In the genomic region with DNA sequence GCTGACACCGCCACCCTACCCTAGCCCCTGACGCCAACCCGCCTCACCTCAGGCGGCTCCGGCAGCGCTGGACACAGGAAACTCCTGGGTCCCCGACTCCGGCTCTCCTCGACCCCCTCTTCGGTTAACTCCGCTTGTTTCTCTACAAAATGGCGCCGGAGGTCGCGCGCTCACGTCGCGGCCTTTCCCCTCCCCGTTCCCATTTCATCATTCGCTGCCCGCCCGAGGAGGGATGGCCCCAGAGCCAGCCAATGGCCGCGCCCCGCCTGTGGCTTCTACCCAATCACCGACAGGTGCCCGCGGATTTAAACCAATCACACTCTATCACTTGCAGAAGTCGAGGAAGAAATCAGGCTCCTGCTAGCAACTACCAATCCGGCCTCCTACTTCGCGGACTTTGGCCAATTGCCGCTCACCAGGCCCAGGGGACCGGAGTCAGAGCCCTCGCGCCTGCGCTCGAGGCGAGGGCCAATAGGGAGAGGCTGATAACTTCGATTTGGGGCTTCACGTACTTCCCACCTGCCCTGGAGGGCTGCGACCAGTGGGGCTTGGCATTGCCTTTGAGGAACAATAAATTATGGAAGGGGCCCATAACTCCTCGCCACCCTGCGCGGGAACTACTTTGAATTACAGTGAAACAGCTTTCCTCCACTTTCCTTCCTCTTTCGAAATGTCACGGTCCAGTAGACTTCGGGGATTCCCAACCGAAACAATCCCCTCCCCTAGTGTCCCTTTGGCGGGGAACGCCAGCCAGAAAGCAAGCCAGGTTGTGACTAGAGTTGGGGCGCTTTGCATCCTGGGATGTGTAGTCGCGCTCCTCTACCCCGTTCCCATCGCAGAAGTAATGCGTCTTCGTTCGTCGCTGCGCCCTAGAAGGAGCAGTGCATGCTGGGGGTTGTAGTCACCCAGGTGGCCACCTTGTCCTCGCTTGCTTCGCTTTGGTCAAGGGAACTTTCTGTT, we compare ENCODE assay signal across 1 cellular context.
TF ChIP-seq lines count a peak whose summit lies in the region.

A gene (minus strand): TSS at position 146 of the 960 bp plus-strand sequence. CDS start 30,489 bp downstream, outside the sequence.

TF ChIP-seq in HepG2, 621 proteins besides CTCF, POLR2A, EP300 and RAD21 (continued from another document and continues in another):
- TF ChIP-seq, protein P1, sequence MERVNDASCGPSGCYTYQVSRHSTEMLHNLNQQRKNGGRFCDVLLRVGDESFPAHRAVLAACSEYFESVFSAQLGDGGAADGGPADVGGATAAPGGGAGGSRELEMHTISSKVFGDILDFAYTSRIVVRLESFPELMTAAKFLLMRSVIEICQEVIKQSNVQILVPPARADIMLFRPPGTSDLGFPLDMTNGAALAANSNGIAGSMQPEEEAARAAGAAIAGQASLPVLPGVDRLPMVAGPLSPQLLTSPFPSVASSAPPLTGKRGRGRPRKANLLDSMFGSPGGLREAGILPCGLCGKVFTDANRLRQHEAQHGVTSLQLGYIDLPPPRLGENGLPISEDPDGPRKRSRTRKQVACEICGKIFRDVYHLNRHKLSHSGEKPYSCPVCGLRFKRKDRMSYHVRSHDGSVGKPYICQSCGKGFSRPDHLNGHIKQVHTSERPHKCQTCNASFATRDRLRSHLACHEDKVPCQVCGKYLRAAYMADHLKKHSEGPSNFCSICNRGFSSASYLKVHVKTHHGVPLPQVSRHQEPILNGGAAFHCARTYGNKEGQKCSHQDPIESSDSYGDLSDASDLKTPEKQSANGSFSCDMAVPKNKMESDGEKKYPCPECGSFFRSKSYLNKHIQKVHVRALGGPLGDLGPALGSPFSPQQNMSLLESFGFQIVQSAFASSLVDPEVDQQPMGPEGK (CRISPR knock-in tag; IDR thresholded peaks at IDR 0.05): peak; percentile 59
- TF ChIP-seq CREB1 (IDR thresholded peaks at IDR 0.05) (peak; percentile 94), CREB1 (CRISPR knock-in tag; IDR thresholded peaks at IDR 0.05) (peak; percentile 99), PHF21A (CRISPR knock-in tag; IDR thresholded peaks at IDR 0.05) (peak; percentile 95), ZSCAN12 (CRISPR knock-in tag; IDR thresholded peaks at IDR 0.05) (0 out of 2 replicates have a peak, but pooled peaks have one; percentile 16), RARA (CRISPR knock-in tag; IDR thresholded peaks at IDR 0.05) (peak; percentile 2; the same call in 1 of the 2 replicates), ZNF337 (CRISPR knock-in tag; IDR thresholded peaks at IDR 0.05; ENCODE audit: borderline replicate concordance, low read depth) (peak; percentile 69; the same call in 1 of the 2 replicates), ZNF460 (CRISPR knock-in tag; IDR thresholded peaks at IDR 0.05; ENCODE audit: borderline replicate concordance) (no peak), GPN1 (CRISPR knock-in tag; IDR thresholded peaks at IDR 0.05; ENCODE audit: borderline replicate concordance) (no peak), ZNF652 (CRISPR knock-in tag; IDR thresholded peaks at IDR 0.05; ENCODE audit: borderline replicate concordance, low read depth) (no peak), WIZ (CRISPR knock-in tag; IDR thresholded peaks at IDR 0.05) (peak; percentile 84), RAD51 (IDR thresholded peaks at IDR 0.05; ENCODE audit: borderline replicate concordance) (no peak), ZIK1 (CRISPR knock-in tag; IDR thresholded peaks at IDR 0.05; ENCODE audit: borderline replicate concordance, low read depth) (no peak; the same call in 1 of the 2 replicates), ZNF382 (CRISPR knock-in tag; IDR thresholded peaks at IDR 0.05; ENCODE audit: borderline replicate concordance) (no peak), HES4 (CRISPR knock-in tag; IDR thresholded peaks at IDR 0.05; ENCODE audit: borderline replicate concordance) (peak; percentile 72), KDM6A (CRISPR knock-in tag; IDR thresholded peaks at IDR 0.05; ENCODE audit: low read depth) (no peak), ZC3H13 (CRISPR knock-in tag; IDR thresholded peaks at IDR 0.05) (no peak; the same call in 1 of the 2 replicates), NFATC3 (CRISPR knock-in tag; IDR thresholded peaks at IDR 0.05) (0 out of 2 replicates have a peak, but pooled peaks have one; percentile 75), BORCS8-MEF2B (CRISPR knock-in tag; IDR thresholded peaks at IDR 0.05) (peak; percentile 31), YEATS4 (CRISPR knock-in tag; IDR thresholded peaks at IDR 0.05; ENCODE audit: borderline replicate concordance) (peak; percentile 95), ZNF891 (CRISPR knock-in tag; IDR thresholded peaks at IDR 0.05) (peak; percentile 61; the same call in 1 of the 2 replicates), ARNTL (CRISPR knock-in tag; IDR thresholded peaks at IDR 0.05) (peak; percentile 83), HDAC6 (IDR thresholded peaks at IDR 0.05; ENCODE audit: low read depth, low read length) (no peak), MEF2D (CRISPR knock-in tag; IDR thresholded peaks at IDR 0.05) (peak; percentile 58), ZNF180 (CRISPR knock-in tag; IDR thresholded peaks at IDR 0.05; ENCODE audit: borderline replicate concordance, low read depth) (no peak), MEIS2 (CRISPR knock-in tag; IDR thresholded peaks at IDR 0.05) (no peak; the same call in 1 of the 2 replicates), HOXA9 (CRISPR knock-in tag; IDR thresholded peaks at IDR 0.05; ENCODE audit: borderline replicate concordance) (no peak), ZNF343 (CRISPR knock-in tag; IDR thresholded peaks at IDR 0.05) (peak; percentile 89; the same call in 1 of the 2 replicates), SP5 (CRISPR knock-in tag; IDR thresholded peaks at IDR 0.05; ENCODE audit: borderline replicate concordance, low read depth) (0 out of 2 replicates have a peak, but pooled peaks have one; percentile 10), ZEB1 (IDR thresholded peaks at IDR 0.05; ENCODE audit: insufficient replicate concordance, low read depth) (peak; percentile 14), STAG1 (CRISPR knock-in tag; IDR thresholded peaks at IDR 0.05) (no peak), ZSCAN22 (CRISPR knock-in tag; IDR thresholded peaks at IDR 0.05) (peak; percentile 82; the same call in 1 of the 2 replicates), MAFK (conservative IDR thresholded peaks at IDR 0.05 in 1 of 2, IDR thresholded peaks at IDR 0.05 in 1 of 2; ENCODE audit: low read length in 2 of 2) (0 out of 4 replicates have a peak, but pooled peaks have one; percentile 8 to 12), MYC (CRISPR knock-in tag; IDR thresholded peaks at IDR 0.05; ENCODE audit: borderline replicate concordance) (peak; percentile 86), TARDBP (CRISPR knock-in tag; IDR thresholded peaks at IDR 0.05) (peak; percentile 81; the same call in 1 of the 2 replicates), TCF7L2 (IDR thresholded peaks at IDR 0.05; ENCODE audit: low read depth, low read length) (no peak), PCBP1 (IDR thresholded peaks at IDR 0.05; ENCODE audit: borderline replicate concordance, low read depth, low read length) (0 out of 2 replicates have a peak, but pooled peaks have one; percentile 82)
- TF ChIP-seq, protein P2, sequence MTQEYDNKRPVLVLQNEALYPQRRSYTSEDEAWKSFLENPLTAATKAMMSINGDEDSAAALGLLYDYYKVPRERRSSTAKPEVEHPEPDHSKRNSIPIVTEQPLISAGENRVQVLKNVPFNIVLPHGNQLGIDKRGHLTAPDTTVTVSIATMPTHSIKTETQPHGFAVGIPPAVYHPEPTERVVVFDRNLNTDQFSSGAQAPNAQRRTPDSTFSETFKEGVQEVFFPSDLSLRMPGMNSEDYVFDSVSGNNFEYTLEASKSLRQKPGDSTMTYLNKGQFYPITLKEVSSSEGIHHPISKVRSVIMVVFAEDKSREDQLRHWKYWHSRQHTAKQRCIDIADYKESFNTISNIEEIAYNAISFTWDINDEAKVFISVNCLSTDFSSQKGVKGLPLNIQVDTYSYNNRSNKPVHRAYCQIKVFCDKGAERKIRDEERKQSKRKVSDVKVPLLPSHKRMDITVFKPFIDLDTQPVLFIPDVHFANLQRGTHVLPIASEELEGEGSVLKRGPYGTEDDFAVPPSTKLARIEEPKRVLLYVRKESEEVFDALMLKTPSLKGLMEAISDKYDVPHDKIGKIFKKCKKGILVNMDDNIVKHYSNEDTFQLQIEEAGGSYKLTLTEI (CRISPR knock-in tag; conservative IDR thresholded peaks at IDR 0.05): no peak
- TF ChIP-seq, protein P3, sequence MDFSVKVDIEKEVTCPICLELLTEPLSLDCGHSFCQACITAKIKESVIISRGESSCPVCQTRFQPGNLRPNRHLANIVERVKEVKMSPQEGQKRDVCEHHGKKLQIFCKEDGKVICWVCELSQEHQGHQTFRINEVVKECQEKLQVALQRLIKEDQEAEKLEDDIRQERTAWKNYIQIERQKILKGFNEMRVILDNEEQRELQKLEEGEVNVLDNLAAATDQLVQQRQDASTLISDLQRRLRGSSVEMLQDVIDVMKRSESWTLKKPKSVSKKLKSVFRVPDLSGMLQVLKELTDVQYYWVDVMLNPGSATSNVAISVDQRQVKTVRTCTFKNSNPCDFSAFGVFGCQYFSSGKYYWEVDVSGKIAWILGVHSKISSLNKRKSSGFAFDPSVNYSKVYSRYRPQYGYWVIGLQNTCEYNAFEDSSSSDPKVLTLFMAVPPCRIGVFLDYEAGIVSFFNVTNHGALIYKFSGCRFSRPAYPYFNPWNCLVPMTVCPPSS (IDR thresholded peaks at IDR 0.05): no peak
- TF ChIP-seq, protein P4, sequence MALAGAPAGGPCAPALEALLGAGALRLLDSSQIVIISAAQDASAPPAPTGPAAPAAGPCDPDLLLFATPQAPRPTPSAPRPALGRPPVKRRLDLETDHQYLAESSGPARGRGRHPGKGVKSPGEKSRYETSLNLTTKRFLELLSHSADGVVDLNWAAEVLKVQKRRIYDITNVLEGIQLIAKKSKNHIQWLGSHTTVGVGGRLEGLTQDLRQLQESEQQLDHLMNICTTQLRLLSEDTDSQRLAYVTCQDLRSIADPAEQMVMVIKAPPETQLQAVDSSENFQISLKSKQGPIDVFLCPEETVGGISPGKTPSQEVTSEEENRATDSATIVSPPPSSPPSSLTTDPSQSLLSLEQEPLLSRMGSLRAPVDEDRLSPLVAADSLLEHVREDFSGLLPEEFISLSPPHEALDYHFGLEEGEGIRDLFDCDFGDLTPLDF (CRISPR knock-in tag; IDR thresholded peaks at IDR 0.05): peak; percentile 91; the same call in 1 of the 2 replicates
- TF ChIP-seq, protein P5, sequence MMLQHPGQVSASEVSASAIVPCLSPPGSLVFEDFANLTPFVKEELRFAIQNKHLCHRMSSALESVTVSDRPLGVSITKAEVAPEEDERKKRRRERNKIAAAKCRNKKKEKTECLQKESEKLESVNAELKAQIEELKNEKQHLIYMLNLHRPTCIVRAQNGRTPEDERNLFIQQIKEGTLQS (CRISPR knock-in tag; IDR thresholded peaks at IDR 0.05): peak; percentile 58; the same call in 1 of the 2 replicates
- TF ChIP-seq, protein P6, sequence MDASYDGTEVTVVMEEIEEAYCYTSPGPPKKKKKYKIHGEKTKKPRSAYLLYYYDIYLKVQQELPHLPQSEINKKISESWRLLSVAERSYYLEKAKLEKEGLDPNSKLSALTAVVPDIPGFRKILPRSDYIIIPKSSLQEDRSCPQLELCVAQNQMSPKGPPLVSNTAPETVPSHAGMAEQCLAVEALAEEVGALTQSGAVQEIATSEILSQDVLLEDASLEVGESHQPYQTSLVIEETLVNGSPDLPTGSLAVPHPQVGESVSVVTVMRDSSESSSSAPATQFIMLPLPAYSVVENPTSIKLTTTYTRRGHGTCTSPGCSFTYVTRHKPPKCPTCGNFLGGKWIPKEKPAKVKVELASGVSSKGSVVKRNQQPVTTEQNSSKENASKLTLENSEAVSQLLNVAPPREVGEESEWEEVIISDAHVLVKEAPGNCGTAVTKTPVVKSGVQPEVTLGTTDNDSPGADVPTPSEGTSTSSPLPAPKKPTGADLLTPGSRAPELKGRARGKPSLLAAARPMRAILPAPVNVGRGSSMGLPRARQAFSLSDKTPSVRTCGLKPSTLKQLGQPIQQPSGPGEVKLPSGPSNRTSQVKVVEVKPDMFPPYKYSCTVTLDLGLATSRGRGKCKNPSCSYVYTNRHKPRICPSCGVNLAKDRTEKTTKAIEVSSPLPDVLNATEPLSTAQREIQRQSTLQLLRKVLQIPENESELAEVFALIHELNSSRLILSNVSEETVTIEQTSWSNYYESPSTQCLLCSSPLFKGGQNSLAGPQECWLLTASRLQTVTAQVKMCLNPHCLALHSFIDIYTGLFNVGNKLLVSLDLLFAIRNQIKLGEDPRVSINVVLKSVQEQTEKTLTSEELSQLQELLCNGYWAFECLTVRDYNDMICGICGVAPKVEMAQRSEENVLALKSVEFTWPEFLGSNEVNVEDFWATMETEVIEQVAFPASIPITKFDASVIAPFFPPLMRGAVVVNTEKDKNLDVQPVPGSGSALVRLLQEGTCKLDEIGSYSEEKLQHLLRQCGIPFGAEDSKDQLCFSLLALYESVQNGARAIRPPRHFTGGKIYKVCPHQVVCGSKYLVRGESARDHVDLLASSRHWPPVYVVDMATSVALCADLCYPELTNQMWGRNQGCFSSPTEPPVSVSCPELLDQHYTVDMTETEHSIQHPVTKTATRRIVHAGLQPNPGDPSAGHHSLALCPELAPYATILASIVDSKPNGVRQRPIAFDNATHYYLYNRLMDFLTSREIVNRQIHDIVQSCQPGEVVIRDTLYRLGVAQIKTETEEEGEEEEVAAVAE (CRISPR knock-in tag; IDR thresholded peaks at IDR 0.05; ENCODE audit: borderline replicate concordance): peak; percentile 93
- TF ChIP-seq, protein P7, sequence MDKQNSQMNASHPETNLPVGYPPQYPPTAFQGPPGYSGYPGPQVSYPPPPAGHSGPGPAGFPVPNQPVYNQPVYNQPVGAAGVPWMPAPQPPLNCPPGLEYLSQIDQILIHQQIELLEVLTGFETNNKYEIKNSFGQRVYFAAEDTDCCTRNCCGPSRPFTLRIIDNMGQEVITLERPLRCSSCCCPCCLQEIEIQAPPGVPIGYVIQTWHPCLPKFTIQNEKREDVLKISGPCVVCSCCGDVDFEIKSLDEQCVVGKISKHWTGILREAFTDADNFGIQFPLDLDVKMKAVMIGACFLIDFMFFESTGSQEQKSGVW (CRISPR knock-in tag; IDR thresholded peaks at IDR 0.05; ENCODE audit: borderline replicate concordance): no peak
- TF ChIP-seq, protein P8, sequence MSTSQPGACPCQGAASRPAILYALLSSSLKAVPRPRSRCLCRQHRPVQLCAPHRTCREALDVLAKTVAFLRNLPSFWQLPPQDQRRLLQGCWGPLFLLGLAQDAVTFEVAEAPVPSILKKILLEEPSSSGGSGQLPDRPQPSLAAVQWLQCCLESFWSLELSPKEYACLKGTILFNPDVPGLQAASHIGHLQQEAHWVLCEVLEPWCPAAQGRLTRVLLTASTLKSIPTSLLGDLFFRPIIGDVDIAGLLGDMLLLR (CRISPR knock-in tag; IDR thresholded peaks at IDR 0.05): peak; percentile 81
- TF ChIP-seq, protein P9, sequence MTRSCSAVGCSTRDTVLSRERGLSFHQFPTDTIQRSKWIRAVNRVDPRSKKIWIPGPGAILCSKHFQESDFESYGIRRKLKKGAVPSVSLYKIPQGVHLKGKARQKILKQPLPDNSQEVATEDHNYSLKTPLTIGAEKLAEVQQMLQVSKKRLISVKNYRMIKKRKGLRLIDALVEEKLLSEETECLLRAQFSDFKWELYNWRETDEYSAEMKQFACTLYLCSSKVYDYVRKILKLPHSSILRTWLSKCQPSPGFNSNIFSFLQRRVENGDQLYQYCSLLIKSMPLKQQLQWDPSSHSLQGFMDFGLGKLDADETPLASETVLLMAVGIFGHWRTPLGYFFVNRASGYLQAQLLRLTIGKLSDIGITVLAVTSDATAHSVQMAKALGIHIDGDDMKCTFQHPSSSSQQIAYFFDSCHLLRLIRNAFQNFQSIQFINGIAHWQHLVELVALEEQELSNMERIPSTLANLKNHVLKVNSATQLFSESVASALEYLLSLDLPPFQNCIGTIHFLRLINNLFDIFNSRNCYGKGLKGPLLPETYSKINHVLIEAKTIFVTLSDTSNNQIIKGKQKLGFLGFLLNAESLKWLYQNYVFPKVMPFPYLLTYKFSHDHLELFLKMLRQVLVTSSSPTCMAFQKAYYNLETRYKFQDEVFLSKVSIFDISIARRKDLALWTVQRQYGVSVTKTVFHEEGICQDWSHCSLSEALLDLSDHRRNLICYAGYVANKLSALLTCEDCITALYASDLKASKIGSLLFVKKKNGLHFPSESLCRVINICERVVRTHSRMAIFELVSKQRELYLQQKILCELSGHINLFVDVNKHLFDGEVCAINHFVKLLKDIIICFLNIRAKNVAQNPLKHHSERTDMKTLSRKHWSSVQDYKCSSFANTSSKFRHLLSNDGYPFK (CRISPR knock-in tag; IDR thresholded peaks at IDR 0.05; ENCODE audit: borderline replicate concordance): peak; percentile 94
